ENCODE assay signal across 7 cellular contexts in the genomic region with DNA sequence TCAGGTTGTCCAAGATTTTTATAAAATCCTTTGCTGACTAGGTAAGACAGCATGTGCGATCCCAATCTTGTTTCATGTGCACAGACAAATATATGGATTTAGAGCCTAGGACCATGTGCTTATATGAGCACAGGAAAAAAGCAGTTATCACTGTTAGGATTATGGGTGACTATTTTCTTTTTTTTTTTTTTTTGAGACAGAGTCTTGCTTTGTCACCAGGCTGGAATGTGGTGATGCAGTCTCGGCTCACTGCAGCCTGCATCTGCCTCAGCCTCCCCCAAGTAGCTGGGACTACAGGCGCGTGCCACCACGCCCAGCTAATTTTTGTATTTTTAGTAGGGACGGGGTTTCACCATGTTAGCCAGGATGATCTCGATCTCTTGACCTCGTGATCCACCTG. TPM values are rescaled to one million over a fixed set of nuclear protein-coding genes. Genes with fewer than 3 reads are reported as not detected.
DNase-seq lines count a peak whose midpoint lies in the region; ATAC-seq and TF ChIP-seq lines count a peak whose summit lies in the region.
"Not testable (repeated sequence)": the region's sequence is repeated elsewhere in the genome, so short reads cannot be mapped to it uniquely, and the experiment has no call there.

No MANE protein-coding gene starts in this region.

- CTCF ChIA-PET in CD4-positive, alpha-beta T cell (lab: Charles Lee), result interaction anchor here (1.7 kb wide), 1 partner anchor 9 kb away, joined by 5 read pairs; no protein-coding TSS in a partner anchor
- CTCF ChIA-PET in HEK293 (lab: Yijun Ruan, JAX), result interaction anchor here (0.7 to 4.4 kb wide), 6 partner anchors 11 to 129 kb away, joined by 3 to 27 read pairs (median 4); no protein-coding TSS in a partner anchor
- CTCF ChIA-PET in PC-3 (lab: Charles Lee), result interaction anchor here (0.5 kb wide), 1 partner anchor 129 kb away, joined by 3 read pairs; no protein-coding TSS in a partner anchor

- ATAC-seq in CD4-positive, alpha-beta T cell (ENCODE audit: poor library complexity), result not testable (repeated sequence)
- ATAC-seq in PC-3, result peak; percentile 76

- not testable (repeated sequence) for H3K4me3 ChIP-seq in HEK293 (ENCODE audit: low read depth, low read length); PC-3 (ENCODE audit: low read length); fibroblast of villous mesenchyme (ENCODE audit: low read depth, low read length); mesenchymal stem cell (ENCODE audit: insufficient read depth in 1 of 2, low read depth in 1 of 2, low read length in 2 of 2)

- H3K36me3 ChIP-seq in HEK293 (ENCODE audit: control insufficient read depth in 2 of 2, insufficient read depth in 1 of 2, low read length in 2 of 2); PC-3 (ENCODE audit: low read depth, low read length); mesenchymal stem cell (ENCODE audit: control insufficient read depth in 1 of 2, insufficient read depth in 2 of 2, low read depth in 1 of 2, low read length in 2 of 2): not testable (repeated sequence)

- not testable (repeated sequence) for H3K27ac ChIP-seq in CD4-positive, alpha-beta T cell (ENCODE audit: low read depth, low read length); HEK293 (ENCODE audit: extremely low read depth, low read depth, low read length); PC-3 (ENCODE audit: low read length); mesenchymal stem cell (ENCODE audit: low read length, poor library complexity, severe bottlenecking)

- H2BK120ac ChIP-seq in mesenchymal stem cell (ENCODE audit: low read depth, low read length), result not testable (repeated sequence)

- H3K27me3 ChIP-seq in CD4-positive, alpha-beta T cell (ENCODE audit: control insufficient read depth, insufficient read depth, low read length); PC-3 (ENCODE audit: low read length); mesenchymal stem cell (ENCODE audit: control insufficient read depth in 1 of 2, insufficient read depth in 1 of 2, low read length in 2 of 2): not testable (repeated sequence)

- H3K9me3 ChIP-seq in CD4-positive, alpha-beta T cell (ENCODE audit: control insufficient read depth, low read length); HEK293 (ENCODE audit: control insufficient read depth, insufficient read depth, low read depth, low read length); PC-3 (ENCODE audit: low read length); mesenchymal stem cell (ENCODE audit: control insufficient read depth, low read length): not testable (repeated sequence)

- H4K91ac ChIP-seq in mesenchymal stem cell (ENCODE audit: low read length), result not testable (repeated sequence)

- not testable (repeated sequence) for H3K18ac ChIP-seq in mesenchymal stem cell (ENCODE audit: low read depth in 1 of 2, low read length in 2 of 2)

- not testable (repeated sequence) for H3F3A ChIP-seq in PC-3 (ENCODE audit: low read length, unreplicated experiment)

- H2BK5ac ChIP-seq in mesenchymal stem cell (ENCODE audit: low read depth, low read length, poor library complexity, severe bottlenecking), result not testable (repeated sequence)

- H2BK15ac ChIP-seq in mesenchymal stem cell (ENCODE audit: low read depth, poor library complexity, severe bottlenecking), result not testable (repeated sequence)

- DNase-seq in CD4-positive, alpha-beta T cell; chondrocyte (ENCODE audit: low spot score): not testable (repeated sequence)
- peak; percentile 59 for DNase-seq in PC-3
- peak; percentile 54 for DNase-seq in fibroblast of villous mesenchyme (ENCODE audit: low read depth)
- peak; percentile 71 for DNase-seq in mesenchymal stem cell

- H3K79me2 ChIP-seq in PC-3 (ENCODE audit: low read length), result peaks cover 73% of the 10 kb centered on the region

- H3K36me3 Mint-ChIP-seq in CD4-positive, alpha-beta T cell (ENCODE audit: low read depth); activated naive CD4-positive, alpha-beta T cell treated with anti-CD3 and anti-CD28 coated beads, Interleukin-2, amount 50 U/mL, for 24 hours; chondrocyte (ENCODE audit: low read depth): not testable (repeated sequence)

- H3K23ac ChIP-seq in mesenchymal stem cell (ENCODE audit: low read length in 2 of 2), result not testable (repeated sequence)

- not testable (repeated sequence) for H2BK12ac ChIP-seq in mesenchymal stem cell (ENCODE audit: low read length in 2 of 2)

- H3K27ac Mint-ChIP-seq in CD4-positive, alpha-beta T cell, result peak overlapping the region; percentile 1
- H3K27ac Mint-ChIP-seq in activated naive CD4-positive, alpha-beta T cell treated with anti-CD3 and anti-CD28 coated beads, Interleukin-2, amount 50 U/mL, for 24 hours, result peak overlapping the region; percentile 4
- peak overlapping the region; percentile 56 for H3K27ac Mint-ChIP-seq in chondrocyte (ENCODE audit: unreplicated experiment)

- not testable (repeated sequence) for H3K4ac ChIP-seq in mesenchymal stem cell (ENCODE audit: low read depth in 1 of 2, low read length in 2 of 2)

- peak overlapping the region; percentile 51; the same call in 1 of the 2 replicates for H3K4me2 ChIP-seq in PC-3 (ENCODE audit: low read length)
- not testable (repeated sequence) for H3K4me2 ChIP-seq in mesenchymal stem cell (ENCODE audit: low read length, poor library complexity, severe bottlenecking)

- peaks cover 10% of the 10 kb centered on the region for H3K79me1 ChIP-seq in mesenchymal stem cell (replicated peaks; ENCODE audit: low read length, poor library complexity, severe bottlenecking)

- H2AFZ ChIP-seq in PC-3 (ENCODE audit: low read length); mesenchymal stem cell (ENCODE audit: low read depth, low read length): not testable (repeated sequence)

- not testable (repeated sequence) for H3K9me2 ChIP-seq in PC-3 (replicated peaks; ENCODE audit: low read length)

- intact Hi-C loops in CD4-positive, alpha-beta T cell (cut with DNase I, micrococcal nuclease), result loop anchor here in 1 of 2 experiments (2.0 kb wide), 1 partner anchor 13 kb away; no protein-coding TSS in a partner anchor
- intact Hi-C loops in PC-3 (cut with micrococcal nuclease), result not testable (repeated sequence)

- H4K8ac ChIP-seq in mesenchymal stem cell (ENCODE audit: low read length), result not testable (repeated sequence)

- H3K14ac ChIP-seq in mesenchymal stem cell (ENCODE audit: low read length in 2 of 2), result not testable (repeated sequence)

- H4K20me1 ChIP-seq in PC-3 (ENCODE audit: low read length), result not testable (repeated sequence)

- not testable (repeated sequence) for H3K27me3 Mint-ChIP-seq in CD4-positive, alpha-beta T cell; activated naive CD4-positive, alpha-beta T cell treated with anti-CD3 and anti-CD28 coated beads, Interleukin-2, amount 50 U/mL, for 24 hours; chondrocyte (ENCODE audit: low read depth)

- not testable (repeated sequence) for H2AK5ac ChIP-seq in mesenchymal stem cell (ENCODE audit: low read length, severe bottlenecking)

- H3K4me1 Mint-ChIP-seq in CD4-positive, alpha-beta T cell (ENCODE audit: low read depth), result peaks cover 80% of the 10 kb centered on the region
- H3K4me1 Mint-ChIP-seq in activated naive CD4-positive, alpha-beta T cell treated with anti-CD3 and anti-CD28 coated beads, Interleukin-2, amount 50 U/mL, for 24 hours, result peaks cover 82% of the 10 kb centered on the region
- H3K4me1 Mint-ChIP-seq in chondrocyte (ENCODE audit: low read depth), result peaks cover 51% of the 10 kb centered on the region

- not testable (repeated sequence) for H3K9me3 Mint-ChIP-seq in CD4-positive, alpha-beta T cell; activated naive CD4-positive, alpha-beta T cell treated with anti-CD3 and anti-CD28 coated beads, Interleukin-2, amount 50 U/mL, for 24 hours; chondrocyte (ENCODE audit: low read depth)

- H3K9ac ChIP-seq in PC-3 (ENCODE audit: low read length), result not testable (repeated sequence)
- H3K9ac ChIP-seq in mesenchymal stem cell (ENCODE audit: low read length), result peak overlapping the region; percentile 70

- TF ChIP-seq CTCF in CD4-positive, alpha-beta T cell (IDR thresholded peaks at IDR 0.05); HEK293 (tag by site-specific recombination; IDR thresholded peaks at IDR 0.05); PC-3 (conservative IDR thresholded peaks at IDR 0.05; ENCODE audit: low read depth, low read length); chondrocyte (IDR thresholded peaks at IDR 0.05); fibroblast of villous mesenchyme (IDR thresholded peaks at IDR 0.05; ENCODE audit: insufficient read depth, low read depth, low read length): not testable (repeated sequence)

- H3K4me1 ChIP-seq in HEK293 (ENCODE audit: control insufficient read depth, insufficient read depth, low read length) (peaks cover 21% of the 10 kb centered on the region), PC-3 (ENCODE audit: insufficient read depth, low read length) (peaks cover 27% of the 10 kb centered on the region)
- not testable (repeated sequence) for H3K4me1 ChIP-seq in mesenchymal stem cell (ENCODE audit: control insufficient read depth, insufficient read depth, low read depth, low read length)

- H3K4me3 Mint-ChIP-seq in CD4-positive, alpha-beta T cell; activated naive CD4-positive, alpha-beta T cell treated with anti-CD3 and anti-CD28 coated beads, Interleukin-2, amount 50 U/mL, for 24 hours; chondrocyte (ENCODE audit: unreplicated experiment): not testable (repeated sequence)

- BruUV-seq in PC-3 (replicated peaks; lab: Mats Ljungman, UMichigan), result not testable (repeated sequence)

- WGBS in mesenchymal stem cell, result 66% methylated on average over 5 of the region's 8 CpGs

- POLR2A ChIA-PET in CD4-positive, alpha-beta T cell (lab: Charles Lee); PC-3 (lab: Charles Lee; ENCODE audit: unreplicated experiment): not testable (repeated sequence)
- POLR2A ChIA-PET in HEK293 (lab: Yijun Ruan, JAX), result interaction anchor here (0.7 kb wide), 1 partner anchor 11 kb away, joined by 3 read pairs; no protein-coding TSS in a partner anchor

RNA-seq across cellular contexts. Expression of a gene that starts 14.8 kb away (rescaled TPM):
- total RNA-seq in CD4-positive, alpha-beta T cell, result 10 to 100 TPM; 34.7 to 37.3 TPM
- total RNA-seq in PC-3 (2014; rRNA removed), result 17.7 and 30.8 TPM in 2 replicates
- total RNA-seq in chondrocyte, result 27.2 to 28.5 TPM (median 28.1 TPM) in 3 replicates
- 6.4 and 18.6 TPM in 2 replicates for total RNA-seq in fibroblast of villous mesenchyme
- polyA plus RNA-seq in mesenchymal stem cell (2013, experiment 1 of 2), result 38.8 TPM
- 40.4 TPM for polyA plus RNA-seq in mesenchymal stem cell (2013, experiment 2 of 2)

Comparison
In these comparisons a context has a peak if more than half of its experiments do, and no peak if none do; other contexts are left out.
1. H3K27ac Mint-ChIP-seq: peak in every context shown above with its lines; median percentile 56 in chondrocyte; 4 in activated naive CD4-positive, alpha-beta T cell treated with anti-CD3 and anti-CD28 coated beads, Interleukin-2, amount 50 U/mL, for 24 hours; 1 in CD4-positive, alpha-beta T cell.